Comparison of ENCODE assay signal across 13 cellular contexts in the genomic region with DNA sequence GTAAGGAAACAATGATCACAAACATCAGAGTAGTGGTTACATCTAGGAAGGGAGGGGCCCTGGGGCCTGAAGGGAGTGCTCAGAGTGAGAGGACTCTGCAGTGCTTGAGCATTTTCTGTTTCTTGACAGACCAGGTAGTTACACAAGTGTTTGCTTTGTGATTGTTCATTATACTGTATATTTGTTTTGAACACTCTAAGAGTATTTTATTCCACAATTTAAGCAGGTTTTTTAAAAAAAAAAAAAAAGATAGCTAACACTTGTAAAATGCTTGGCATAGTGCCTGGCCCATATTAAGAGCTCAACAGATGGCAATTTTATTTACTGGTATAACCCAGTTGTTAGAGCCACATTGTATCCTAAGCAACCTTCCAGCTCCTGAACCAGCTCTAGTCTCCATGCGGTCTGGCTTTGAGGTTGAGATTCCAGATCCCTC. TPM values are rescaled to one million over a fixed set of nuclear protein-coding genes. Genes with fewer than 3 reads are reported as not detected.
DNase-seq lines count a peak whose midpoint lies in the region; TF ChIP-seq lines count a peak whose summit lies in the region.
"Had no signal": no experiment of that assay in that cellular context is flagged by ENCODE, and none has a peak within 500 bp of the region (broad histone marks: within the 10 kb centered on the region; RNA-seq: fewer than 3 reads in every experiment).

No MANE protein-coding gene starts in this region.

- H3K4me3 ChIP-seq in fibroblast of villous mesenchyme (ENCODE audit: low read depth, low read length), result no peak overlapping the region

- no peak for TF ChIP-seq CTCF in fibroblast of villous mesenchyme (IDR thresholded peaks at IDR 0.05; ENCODE audit: insufficient read depth, low read depth, low read length)

- H3K4me1 Mint-ChIP-seq in immature natural killer cell, result peaks cover 6 to 19% of the 10 kb centered on the region in 2 donors
- H3K4me1 Mint-ChIP-seq: B cell had no signal

- H3K27me3 Mint-ChIP-seq in immature natural killer cell (ENCODE audit: low read depth in 3 of 3), result peaks cover 0 to 2% (median 0%) of the 10 kb centered on the region in 3 donors

- H3K36me3 Mint-ChIP-seq in immature natural killer cell, result peaks cover 3 to 12% (median 6%) of the 10 kb centered on the region in 3 donors

- peak overlapping the region in 1 of 6 donors; percentile 35 for H3K27ac Mint-ChIP-seq in immature natural killer cell
- H3K27ac Mint-ChIP-seq: B cell had no signal

- H3K4me3 Mint-ChIP-seq in immature natural killer cell, result no peak overlapping the region
- H3K4me3 Mint-ChIP-seq: B cell had no signal

- DNase-seq in COR-L47 (lab: John Stamatoyannopoulos, UW) (peak; percentile 66), NCI-H1436 (lab: John Stamatoyannopoulos, UW) (peak; percentile 87), NCI-H510A treated with DMSO at 0.1 percent for 48 hours (lab: John Stamatoyannopoulos, UW) (peak; percentile 90), fibroblast of villous mesenchyme (ENCODE audit: low read depth) (peak; percentile 66), immature natural killer cell (no peak), nucleus accumbens (lab: John Stamatoyannopoulos, UW) (no peak), KG1 (lab: John Stamatoyannopoulos, UW) (no peak)
- no peak for DNase-seq in stimulated activated naive CD4-positive, alpha-beta T cell treated with Interleukin-2 at 50 U/mL for 16 hours (lab: John Stamatoyannopoulos, UW)
- DNase-seq: activated CD4-positive, alpha-beta T cell treated with anti-CD3 and anti-CD28 coated beads, Interleukin-2, amount 50 U/mL, for 4 hours; caudate nucleus; erythroblast; stimulated activated naive CD8-positive, alpha-beta T cell treated with anti-CD3 and anti-CD28 coated beads, Interleukin-15, Interleukin-2, amounts not matched to agents 100 U/mL and 50 U/mL, for 24 hours had no signal

- H3K9me3 Mint-ChIP-seq in immature natural killer cell, result no peaks in the 10 kb centered on the region

RNA-seq across cellular contexts. Expression of gene ATXN7L1, which starts 20.0 kb away (rescaled TPM):
- 11.3 and 17.3 TPM in 2 replicates for total RNA-seq in fibroblast of villous mesenchyme
- polyA plus RNA-seq in immature natural killer cell, result 10 to 100 TPM in 2 of 3 donors, 1 to 10 TPM in 1; 3.8 to 21.1 (median 11.9) TPM

Comparison
In these comparisons a context has a peak if more than half of its experiments do, and no peak if none do; other contexts are left out.
1. DNase-seq: peak in COR-L47 (single experiment), NCI-H1436 (single experiment), NCI-H510A treated with DMSO at 0.1 percent for 48 hours (single experiment) and fibroblast of villous mesenchyme (single experiment); none in immature natural killer cell (0 of 3), nucleus accumbens (0 of 56), stimulated activated naive CD4-positive, alpha-beta T cell treated with Interleukin-2 at 50 U/mL for 16 hours (single experiment) and KG1 (single experiment).